In genomic region chr17:28717578-28718316, GRCh38 we compare ENCODE assay signal across 8 cellular contexts. TPM values are rescaled to one million over a fixed set of nuclear protein-coding genes. Genes with fewer than 3 reads are reported as not detected.
DNase-seq lines count a peak whose midpoint lies in the region; ATAC-seq and TF ChIP-seq lines count a peak whose summit lies in the region.

Gene RAB34 (minus strand): TSS chr17:28717868. CDS start chr17:28717266, 602 bp downstream.

- no peaks in the 10 kb centered on the region for H3K9me3 ChIP-seq in SK-N-MC (ENCODE audit: low read depth, low read length)
- no peaks in the 10 kb centered on the region for H3K9me3 ChIP-seq in duodenal mucosa (ENCODE audit: control insufficient read depth in 1 of 2, low read length in 2 of 2)
- no peaks in the 10 kb centered on the region for H3K9me3 ChIP-seq in right lobe of liver

- DNase-seq in CD14-positive monocyte (ENCODE audit: low spot score) (no peak), HCEC 1CT (peak; percentile 83), SK-N-MC (ENCODE audit: low read depth, low spot score) (no peak), right lobe of liver (peak in 1 of 3 donors; percentile 63), RPMI8226 (no peak)

- H3K4me3 Mint-ChIP-seq in CD14-positive monocyte, result peak within 1 kb of the TSS; percentile 93 to 94
- peak within 1 kb of the TSS; percentile 77 for H3K4me3 Mint-ChIP-seq in stimulated activated naive CD8-positive, alpha-beta T cell treated with anti-CD3 and anti-CD28 coated beads, Interleukin-15, Interleukin-2, amounts not matched to agents 100 ng/mL and 50 ng/mL, for 24 hours

- peak within 1 kb of the TSS; percentile 83 to 92 (median 89) for H3K27ac Mint-ChIP-seq in CD14-positive monocyte
- peak within 1 kb of the TSS; percentile 79 for H3K27ac Mint-ChIP-seq in stimulated activated naive CD8-positive, alpha-beta T cell treated with anti-CD3 and anti-CD28 coated beads, Interleukin-15, Interleukin-2, amounts not matched to agents 100 ng/mL and 50 ng/mL, for 24 hours

- H3K4me3 ChIP-seq in SK-N-MC, result peak within 1 kb of the TSS; percentile 92
- H3K4me3 ChIP-seq in duodenal mucosa (ENCODE audit: low read depth in 1 of 2, low read length in 2 of 2), result peak within 1 kb of the TSS; percentile 43 to 57
- H3K4me3 ChIP-seq in right lobe of liver, result peak within 1 kb of the TSS; percentile 41 to 44 (median 41)

- no peaks in the 10 kb centered on the region for H3K9me3 Mint-ChIP-seq in CD14-positive monocyte
- H3K9me3 Mint-ChIP-seq in stimulated activated naive CD8-positive, alpha-beta T cell treated with anti-CD3 and anti-CD28 coated beads, Interleukin-15, Interleukin-2, amounts not matched to agents 100 ng/mL and 50 ng/mL, for 24 hours, result no peaks in the 10 kb centered on the region

- 30% methylated on average over 25 of the region's 59 CpGs for WGBS in right lobe of liver (ENCODE audit: insufficient coverage, low coverage, low lambda C conversion rate, missing lambda C conversion rate)

- peaks cover 32 to 42% of the 10 kb centered on the region in 2 donors for H3K4me1 ChIP-seq in duodenal mucosa (ENCODE audit: control insufficient read depth in 1 of 2, insufficient read depth in 2 of 2, low read length in 2 of 2)
- H3K4me1 ChIP-seq in right lobe of liver, result peaks cover 0 to 20% (median 7%) of the 10 kb centered on the region in 4 donors

- H3K27me3 ChIP-seq in duodenal mucosa (ENCODE audit: control insufficient read depth in 1 of 2, insufficient read depth in 2 of 2, low read length in 2 of 2) (no peaks in the 10 kb centered on the region), right lobe of liver (no peaks in the 10 kb centered on the region)

- H3K9ac ChIP-seq in SK-N-MC (ENCODE audit: insufficient read length) (peak within 1 kb of the TSS; percentile 96), duodenal mucosa (ENCODE audit: low read depth in 1 of 2, low read length in 2 of 2) (peak within 1 kb of the TSS; percentile 38 to 58)

- TF ChIP-seq CTCF in CD14-positive monocyte (IDR thresholded peaks at IDR 0.05), result peak; percentile 20
- TF ChIP-seq CTCF in right lobe of liver (IDR thresholded peaks at IDR 0.05), result peak in 2 of 4 donors; percentile 6 to 13

- peaks cover 29 to 46% of the 10 kb centered on the region in 2 donors for H3K36me3 Mint-ChIP-seq in CD14-positive monocyte
- H3K36me3 Mint-ChIP-seq in stimulated activated naive CD8-positive, alpha-beta T cell treated with anti-CD3 and anti-CD28 coated beads, Interleukin-15, Interleukin-2, amounts not matched to agents 100 ng/mL and 50 ng/mL, for 24 hours (ENCODE audit: low read depth), result peaks cover 31% of the 10 kb centered on the region

- H3K36me3 ChIP-seq in SK-N-MC (ENCODE audit: insufficient read depth, low read length) (peaks cover 54% of the 10 kb centered on the region), duodenal mucosa (ENCODE audit: control insufficient read depth in 1 of 2, insufficient read depth in 2 of 2, low read length in 2 of 2) (peaks cover 5 to 18% of the 10 kb centered on the region in 2 donors), right lobe of liver (peaks cover 0 to 19% (median 9%) of the 10 kb centered on the region in 4 donors)

- TF ChIP-seq POLR2A in right lobe of liver (IDR thresholded peaks at IDR 0.05), result no peak

- peaks cover 0 to 5% (median 2%) of the 10 kb centered on the region in 3 donors for H3K27me3 Mint-ChIP-seq in CD14-positive monocyte (ENCODE audit: low read depth in 3 of 3)
- H3K27me3 Mint-ChIP-seq in stimulated activated naive CD8-positive, alpha-beta T cell treated with anti-CD3 and anti-CD28 coated beads, Interleukin-15, Interleukin-2, amounts not matched to agents 100 ng/mL and 50 ng/mL, for 24 hours, result peaks cover 15% of the 10 kb centered on the region

- intact Hi-C loops in CD14-positive monocyte (cut with micrococcal nuclease) (loop anchor here (2.0 to 10.0 kb wide), 5 partner anchors 55 to 235 kb away; partner anchors contain the start of genes BLTP2 (in 2 of the 2), FLOT2 (in 1 of the 2), SDF2 (in 1 of the 2) and SUPT6H (in 1 of the 2)), right lobe of liver (cut with DNase I) (no loop called here)

- H3K4me1 Mint-ChIP-seq in CD14-positive monocyte, result peaks cover 37% of the 10 kb centered on the region
- H3K4me1 Mint-ChIP-seq in stimulated activated naive CD8-positive, alpha-beta T cell treated with anti-CD3 and anti-CD28 coated beads, Interleukin-15, Interleukin-2, amounts not matched to agents 100 ng/mL and 50 ng/mL, for 24 hours (ENCODE audit: low read depth), result peaks cover 43% of the 10 kb centered on the region

- H3K27ac ChIP-seq in SK-N-MC, result peak within 1 kb of the TSS; percentile 89
- H3K27ac ChIP-seq in duodenal mucosa (ENCODE audit: low read depth, low read length), result peak within 1 kb of the TSS; percentile 59
- H3K27ac ChIP-seq in right lobe of liver, result peak within 1 kb of the TSS; percentile 47 to 59 (median 51)

- ATAC-seq in right lobe of liver (peak in 3 of 4 donors; percentile 1 to 2 (median 2)), GM21529 (IDR thresholded peaks at IDR 0.05; ENCODE audit: unreplicated experiment) (no peak)

RNA-seq across cellular contexts. Expression of gene RAB34, which starts in this region (rescaled TPM):
- polyA plus RNA-seq in CD14-positive monocyte, result 10 to 100 TPM; 66.7 to 79.1 TPM
- total RNA-seq in right lobe of liver, result 10 to 100 TPM in 1 of 6 experiments, 1 to 10 TPM in 5; 2.5 to 12.5 (median 4.7) TPM

Comparison
In these comparisons a context has a peak if more than half of its experiments do, and no peak if none do; other contexts are left out.
1. H3K4me3 ChIP-seq: peak in every context shown above with its lines; median percentile 92 in SK-N-MC; 50 in duodenal mucosa; 41 in right lobe of liver.
2. intact Hi-C loops: an anchor here in CD14-positive monocyte (2.0 to 10.0 kb wide); none called in right lobe of liver.